7 cellular contexts compared by ENCODE assay signal in the genomic region with DNA sequence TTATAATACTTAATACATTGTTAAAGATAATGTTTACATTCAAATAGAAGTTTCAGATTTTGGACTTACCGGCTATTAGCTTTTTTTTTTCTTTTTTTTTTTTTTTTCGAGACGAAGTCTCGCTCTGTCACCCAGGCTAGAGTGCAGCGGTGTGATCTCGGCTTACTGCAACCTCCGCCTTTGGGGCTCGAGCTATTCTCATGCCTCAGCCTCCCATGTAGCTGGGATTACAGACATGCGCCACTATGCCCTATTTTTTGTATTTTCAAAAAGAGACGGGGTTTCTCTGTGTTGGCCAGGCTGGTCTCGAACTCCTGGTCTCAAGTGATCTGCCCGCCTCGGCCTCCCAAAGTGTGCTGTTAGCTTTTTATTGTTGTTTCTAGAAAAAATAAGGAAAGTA. TPM values are rescaled to one million over a fixed set of nuclear protein-coding genes. Genes with fewer than 3 reads are reported as not detected.
DNase-seq lines count a peak whose midpoint lies in the region; TF ChIP-seq lines count a peak whose summit lies in the region.
"Not testable (repeated sequence)": the region's sequence is repeated elsewhere in the genome, so short reads cannot be mapped to it uniquely, and the experiment has no call there.

No MANE protein-coding gene starts in this region.

- intact Hi-C loops in OCI-LY7 (cut with micrococcal nuclease; ENCODE audit: unreplicated experiment) = loop anchor here (10.0 kb wide), 1 partner anchor 528 kb away; the partner anchor contains the start of gene FNIP1
- intact Hi-C loops in activated CD4-positive, alpha-beta T cell treated with anti-CD3 and anti-CD28 coated beads, Interleukin-2, amount 10 ng/mL, durations not matched to agents 24 days and 14 days (cut with micrococcal nuclease); mammary epithelial cell (cut with micrococcal nuclease): not testable (repeated sequence)
- intact Hi-C loops in spleen (cut with DNase I; ENCODE audit: low total_unique reads) = loop anchor here (10.0 kb wide), 1 partner anchor 102 kb away; the partner anchor contains the start of gene HINT1

- not testable (repeated sequence) for H3K9me2 ChIP-seq in OCI-LY7 (ENCODE audit: insufficient read depth, low read length)

- H3K79me2 ChIP-seq in OCI-LY7 (ENCODE audit: insufficient read depth, low read depth, low read length) (peaks cover 85% of the 10 kb centered on the region), mammary epithelial cell (ENCODE audit: insufficient read depth, low read length) (peaks cover 72% of the 10 kb centered on the region)

- H3K4me2 ChIP-seq in OCI-LY7 (ENCODE audit: low read length) (peak overlapping the region; percentile 82), mammary epithelial cell (ENCODE audit: insufficient read depth, low read depth, low read length) (peak overlapping the region; percentile 94)

- not testable (repeated sequence) for H3K36me3 ChIP-seq in OCI-LY7 (ENCODE audit: insufficient read depth, low read length); mammary epithelial cell (ENCODE audit: insufficient read depth, low read length); spleen

- H3K9me3 ChIP-seq in OCI-LY7 (ENCODE audit: low read length); mammary epithelial cell (replicated peaks; ENCODE audit: insufficient read depth, low read length); mononuclear cell (ENCODE audit: low read depth, low read length); spleen: not testable (repeated sequence)

- H3K27ac ChIP-seq in OCI-LY7 (ENCODE audit: low read depth, low read length, poor library complexity, severe bottlenecking) (peak overlapping the region; percentile 85), spleen (peak overlapping the region in 7 of 8 donors; percentile 98 to 100 (median 99))
- H3K27ac ChIP-seq in mammary epithelial cell (ENCODE audit: insufficient read depth, low read depth, low read length) = not testable (repeated sequence)

- TF ChIP-seq POLR2A in spleen (IDR thresholded peaks at IDR 0.05) = not testable (repeated sequence)

- not testable (repeated sequence) for H3K27me3 ChIP-seq in mammary epithelial cell (ENCODE audit: insufficient read depth, low read length); mononuclear cell (ENCODE audit: insufficient read depth, low read length); spleen (replicated peaks in 1 of 7)

- dilution Hi-C loops in mammary epithelial cell (cut with HindIII; ENCODE audit: low sequenced_read_pairs) = loop anchor here (5.0 kb wide), 1 partner anchor 76 kb away; no protein-coding TSS in a partner anchor

- DNase-seq in OCI-LY7 (ENCODE audit: low spot score) = peak; percentile 66
- peak; percentile 86 for DNase-seq in activated CD4-positive, alpha-beta T cell treated with anti-CD3 and anti-CD28 coated beads, Interleukin-2, amount 10 ng/mL, durations not matched to agents 24 days and 14 days
- DNase-seq in activated effector memory CD4-positive, alpha-beta T cell treated with Interleukin-2 at 50 U/mL for 16 hours = peak; percentile 39
- DNase-seq in mammary epithelial cell, spleen: not testable (repeated sequence)

- in situ Hi-C loops in mammary epithelial cell (cut with MboI; ENCODE audit: low sequenced_read_pairs in 2 of 2) = not testable (repeated sequence)

- TF ChIP-seq CTCF in OCI-LY7 (conservative IDR thresholded peaks at IDR 0.05; ENCODE audit: low read length); mammary epithelial cell (conservative IDR thresholded peaks at IDR 0.05 in 1 of 2, IDR thresholded peaks at IDR 0.05 in 1 of 2; ENCODE audit: extremely low read depth in 1 of 2, insufficient read depth in 1 of 2, low read depth in 1 of 2, low read length in 2 of 2); spleen (IDR thresholded peaks at IDR 0.05 in 8 of 11, conservative IDR thresholded peaks at IDR 0.05 in 3 of 11): not testable (repeated sequence)

- BruUV-seq in OCI-LY7 (replicated peaks; lab: Mats Ljungman, UMichigan); mammary epithelial cell (replicated peaks; lab: Mats Ljungman, UMichigan): not testable (repeated sequence)

- peaks cover 66% of the 10 kb centered on the region for H3K4me1 ChIP-seq in OCI-LY7 (ENCODE audit: insufficient read depth, low read length, poor library complexity, severe bottlenecking)
- peaks cover 26% of the 10 kb centered on the region for H3K4me1 ChIP-seq in mammary epithelial cell (ENCODE audit: insufficient read depth, low read length)
- peaks cover 55% of the 10 kb centered on the region for H3K4me1 ChIP-seq in mononuclear cell (ENCODE audit: insufficient read depth, low read length)
- peaks cover 26 to 85% (median 75%) of the 10 kb centered on the region in 6 donors for H3K4me1 ChIP-seq in spleen

- H3K9ac ChIP-seq in mammary epithelial cell (ENCODE audit: insufficient read depth, low read length) = not testable (repeated sequence)

- CTCF ChIA-PET in OCI-LY7 (lab: Charles Lee; ENCODE audit: unreplicated experiment); mammary epithelial cell (lab: Charles Lee; ENCODE audit: low non-redundant PET): not testable (repeated sequence)

- POLR2A ChIA-PET in OCI-LY7 (lab: Charles Lee) = interaction anchor here (0.7 to 6.7 kb wide), 16 partner anchors 9 to 239 kb away, joined by 3 to 91 read pairs (median 8); partner anchors contain the start of gene HINT1

- H3K4me3 ChIP-seq in GM08714 (ENCODE audit: low read length) = peak overlapping the region; percentile 100
- peak overlapping the region; percentile 83 for H3K4me3 ChIP-seq in OCI-LY7 (ENCODE audit: low read depth, low read length, poor library complexity, severe bottlenecking)
- H3K4me3 ChIP-seq in mammary epithelial cell (replicated peaks in 1 of 3; ENCODE audit: insufficient read depth in 1 of 3, low read depth in 2 of 3, low read length in 3 of 3) = peak overlapping the region in 1 of 3 experiments; percentile 99
- H3K4me3 ChIP-seq in mononuclear cell (ENCODE audit: low read length) = peak overlapping the region; percentile 96
- H3K4me3 ChIP-seq in spleen = peak overlapping the region in 5 of 8 donors; percentile 75 to 91 (median 83)

- H3K27me3 Mint-ChIP-seq in activated CD4-positive, alpha-beta T cell treated with anti-CD3 and anti-CD28 coated beads, Interleukin-2, amount 10 ng/mL, durations not matched to agents 24 days and 14 days = not testable (repeated sequence)

- H2AFZ ChIP-seq in OCI-LY7 (ENCODE audit: low read length); mammary epithelial cell (ENCODE audit: low read depth, low read length): not testable (repeated sequence)

- not testable (repeated sequence) for H4K20me1 ChIP-seq in OCI-LY7 (ENCODE audit: insufficient read depth, low read length); mammary epithelial cell (ENCODE audit: insufficient read depth, low read length)

- 99% methylated on average over 9 of the region's 13 CpGs for WGBS in mammary epithelial cell (ENCODE audit: low coverage, missing lambda C conversion rate)
- WGBS in spleen, 5 donors = 61 to 71% (median 66%) methylated on average over 13 of the region's 13 CpGs

- peaks cover 29% of the 10 kb centered on the region for H3K36me3 Mint-ChIP-seq in activated CD4-positive, alpha-beta T cell treated with anti-CD3 and anti-CD28 coated beads, Interleukin-2, amount 10 ng/mL, durations not matched to agents 24 days and 14 days (ENCODE audit: low read depth)

- H3K27ac Mint-ChIP-seq in activated CD4-positive, alpha-beta T cell treated with anti-CD3 and anti-CD28 coated beads, Interleukin-2, amount 10 ng/mL, durations not matched to agents 24 days and 14 days = peak overlapping the region; percentile 89

- not testable (repeated sequence) for H3K9me3 Mint-ChIP-seq in activated CD4-positive, alpha-beta T cell treated with anti-CD3 and anti-CD28 coated beads, Interleukin-2, amount 10 ng/mL, durations not matched to agents 24 days and 14 days

- H3K4me1 Mint-ChIP-seq in activated CD4-positive, alpha-beta T cell treated with anti-CD3 and anti-CD28 coated beads, Interleukin-2, amount 10 ng/mL, durations not matched to agents 24 days and 14 days = peaks cover 39% of the 10 kb centered on the region

- peak overlapping the region; percentile 84 for H3K4me3 Mint-ChIP-seq in activated CD4-positive, alpha-beta T cell treated with anti-CD3 and anti-CD28 coated beads, Interleukin-2, amount 10 ng/mL, durations not matched to agents 24 days and 14 days

RNA-seq across cellular contexts. Expression of gene CDC42SE2, which starts 2.5 kb away (rescaled TPM):
- total RNA-seq in OCI-LY7 (2014; rRNA removed; shearing (Covaris generic)) = 34.7 and 54.2 TPM in 2 replicates
- total RNA-seq in OCI-LY7 (2022) (66.8 and 68.9 TPM in 2 replicates), mammary epithelial cell (10 to 100 TPM; 26.0 to 87.4 TPM), mononuclear cell (463 TPM), spleen (100 to 1,000 TPM in 5 of 7 donors, 10 to 100 TPM in 2; 85.3 to 128 (median 113) TPM)
- 96.2 and 99.0 TPM in 2 replicates for total RNA-seq in activated CD4-positive, alpha-beta T cell treated with anti-CD3 and anti-CD28 coated beads, Interleukin-2, amount 10 ng/mL, durations not matched to agents 24 days and 14 days
- polyA plus RNA-seq in mammary epithelial cell (18.0 TPM), spleen (10 to 100 TPM; 49.6 to 64.6 (median 56.7) TPM)
- 28.8 TPM for polyA minus RNA-seq in mammary epithelial cell
